8 cellular contexts compared by ENCODE assay signal in genomic region chr11:119056397-119056999, GRCh38. TPM values are rescaled to one million over a fixed set of nuclear protein-coding genes. Genes with fewer than 3 reads are reported as not detected.
A peak's percentile ranks its signal among the peaks of the same experiment; 100 is the strongest.
DNase-seq lines count a peak whose midpoint lies in the region; ATAC-seq and TF ChIP-seq lines count a peak whose summit lies in the region.

No MANE protein-coding gene starts in this region.

- peaks cover 32% of the 10 kb centered on the region for H3K79me2 ChIP-seq in PC-3 (ENCODE audit: low read length)

- TF ChIP-seq CTCF in PC-3 (conservative IDR thresholded peaks at IDR 0.05; ENCODE audit: low read depth, low read length) (peak; percentile 20; the same call in 1 of the 2 replicates), gastrocnemius medialis (IDR thresholded peaks at IDR 0.05 in 4 of 5, conservative IDR thresholded peaks at IDR 0.05 in 1 of 5) (no peak)

- intact Hi-C loops in PC-3 (cut with micrococcal nuclease): loop anchor here (2.0 to 5.0 kb wide), 2 partner anchors 38 to 39 kb away; partner anchors contain the start of genes RPS25 and TRAPPC4
- intact Hi-C loops in right cardiac atrium (cut with DNase I): no loop called here
- intact Hi-C loops in gastrocnemius medialis (cut with DNase I; ENCODE audit: low total_unique reads): loop anchor here (2.0 kb wide), 2 partner anchors 38 to 60 kb away; a partner anchor contains a TSS

- no peaks in the 10 kb centered on the region for H3K9me3 Mint-ChIP-seq in activated naive CD4-positive, alpha-beta T cell treated with anti-CD3 and anti-CD28 coated beads, Interleukin-2, amount 50 U/mL, for 72 hours

- CTCF ChIA-PET in PC-3 (lab: Charles Lee): interaction anchor here (0.6 to 2.4 kb wide), 2 partner anchors 13 to 46 kb away, joined by 10 read pairs; partner anchors contain the start of gene DPAGT1

- WGBS in right cardiac atrium: under 1% methylated on average over 48 of the region's 48 CpGs

- H3K36me3 ChIP-seq in PC-3 (ENCODE audit: low read depth, low read length) (peaks cover 37% of the 10 kb centered on the region), gastrocnemius medialis (peaks cover 0 to 39% of the 10 kb centered on the region in 2 donors)

- H3K9me3 ChIP-seq in PC-3 (ENCODE audit: low read length): no peaks in the 10 kb centered on the region
- H3K9me3 ChIP-seq in right cardiac atrium (ENCODE audit: control insufficient read depth, low read length): no peaks in the 10 kb centered on the region
- H3K9me3 ChIP-seq in gastrocnemius medialis: no peaks in the 10 kb centered on the region

- peak overlapping the region; percentile 98 for H3K9ac ChIP-seq in PC-3 (ENCODE audit: low read length)

- no peaks in the 10 kb centered on the region for H3K9me2 ChIP-seq in PC-3 (replicated peaks; ENCODE audit: low read length)

- DNase-seq in PC-3 (peak; percentile 19), right cardiac atrium (peak in 1 of 3 donors; percentile 62), gastrocnemius medialis (peak in 1 of 2 donors; percentile 28), ACHN (no peak)
- peak; percentile 37 to 73 for DNase-seq in activated naive CD4-positive, alpha-beta T cell treated with anti-CD3 and anti-CD28 coated beads, Interleukin-2, amount 50 U/mL, for 72 hours (ENCODE audit: low spot score in 2 of 2)

- H3K36me3 Mint-ChIP-seq in activated naive CD4-positive, alpha-beta T cell treated with anti-CD3 and anti-CD28 coated beads, Interleukin-2, amount 50 U/mL, for 72 hours: peaks cover 41 to 51% of the 10 kb centered on the region in 2 donors

- peak overlapping the region; percentile 91 to 99 for H3K27ac Mint-ChIP-seq in activated naive CD4-positive, alpha-beta T cell treated with anti-CD3 and anti-CD28 coated beads, Interleukin-2, amount 50 U/mL, for 72 hours

- H4K20me1 ChIP-seq in PC-3 (ENCODE audit: low read length): 0 out of 2 replicates have a peak, but pooled peaks cover 10% of the 10 kb centered on the region

- H3K27ac ChIP-seq in PC-3 (ENCODE audit: low read length) (peak overlapping the region; percentile 62), right cardiac atrium (ENCODE audit: low read length) (peak overlapping the region; percentile 80), gastrocnemius medialis (peak overlapping the region; percentile 83 to 91 (median 88))

- peak overlapping the region; percentile 82 for H2AFZ ChIP-seq in PC-3 (ENCODE audit: low read length)

- no TSS peak for BruUV-seq in PC-3 (replicated peaks; lab: Mats Ljungman, UMichigan)

- H3K4me3 ChIP-seq in PC-3 (ENCODE audit: low read length) (peak overlapping the region; percentile 93), right cardiac atrium (ENCODE audit: low read length) (peak overlapping the region; percentile 71), gastrocnemius medialis (peak overlapping the region; percentile 73 to 84 (median 78))

- H3F3A ChIP-seq in PC-3 (ENCODE audit: low read length, unreplicated experiment): no peaks in the 10 kb centered on the region

- peak overlapping the region; percentile 93 for H3K4me2 ChIP-seq in PC-3 (ENCODE audit: low read length)

- TF ChIP-seq POLR2A in gastrocnemius medialis (IDR thresholded peaks at IDR 0.05): no peak

- H3K27me3 ChIP-seq in PC-3 (ENCODE audit: low read length) (no peaks in the 10 kb centered on the region), right cardiac atrium (ENCODE audit: control insufficient read depth, insufficient read depth) (no peaks in the 10 kb centered on the region), gastrocnemius medialis (no peaks in the 10 kb centered on the region)

- POLR2A ChIA-PET in PC-3 (lab: Charles Lee; ENCODE audit: unreplicated experiment): interaction anchor here (0.6 to 1.0 kb wide), 2 partner anchors 11 to 15 kb away, joined by 3 read pairs; partner anchors contain the start of gene VPS11

- ATAC-seq in GM18498 (IDR thresholded peaks at IDR 0.05; ENCODE audit: unreplicated experiment) (peak; percentile 6), HG02885 (IDR thresholded peaks at IDR 0.05; ENCODE audit: poor library complexity, unreplicated experiment) (peak; percentile 36), PC-3 (peak; percentile 18), right cardiac atrium (peak; percentile 3 to 61), gastrocnemius medialis (peak; percentile 6 to 22), HG02870 (IDR thresholded peaks at IDR 0.05; ENCODE audit: unreplicated experiment) (no peak)
- peak; percentile 2 to 12 for ATAC-seq in activated naive CD4-positive, alpha-beta T cell treated with anti-CD3 and anti-CD28 coated beads, Interleukin-2, amount 50 U/mL, for 72 hours

- H3K4me1 ChIP-seq in PC-3 (ENCODE audit: insufficient read depth, low read length) (peaks cover 15% of the 10 kb centered on the region), right cardiac atrium (ENCODE audit: control insufficient read depth, insufficient read depth, low read length) (peaks cover 5% of the 10 kb centered on the region), gastrocnemius medialis (peaks cover 13 to 15% of the 10 kb centered on the region in 2 donors)

- in situ Hi-C loops in gastrocnemius medialis (cut with MboI; ENCODE audit: low sequenced_read_pairs in 4 of 4) (no loop called here), ACHN (cut with HindIII; ENCODE audit: low pct_ligation_motif_present, low pct_unique_long_range_greater_than_20kb, low sequenced_read_pairs) (no loop called here)

RNA-seq across cellular contexts. Expression of gene HYOU1, which starts 0.5 kb away (rescaled TPM):
- 168 and 208 TPM in 2 replicates for total RNA-seq in PC-3 (2014; rRNA removed)
- total RNA-seq in activated naive CD4-positive, alpha-beta T cell treated with anti-CD3 and anti-CD28 coated beads, Interleukin-2, amount 50 U/mL, for 72 hours: 100 to 1,000 TPM in 1 of 2 donors, 10 to 100 TPM in 1; 71.7 to 117 TPM
- total RNA-seq in right cardiac atrium: 100 to 1,000 TPM in 2 of 4 donors, 10 to 100 TPM in 2; 58.8 to 127 (median 105) TPM
- polyA plus RNA-seq in right cardiac atrium: 52.1 TPM
- 10 to 100 TPM; 18.4 to 29.2 (median 21.9) TPM for total RNA-seq in gastrocnemius medialis

RNA-seq across cellular contexts. Expression of gene VPS11, which starts 11.1 kb away (rescaled TPM):
- 48.3 and 48.7 TPM in 2 replicates for total RNA-seq in PC-3 (2014; rRNA removed)
- total RNA-seq in activated naive CD4-positive, alpha-beta T cell treated with anti-CD3 and anti-CD28 coated beads, Interleukin-2, amount 50 U/mL, for 72 hours: 10 to 100 TPM; 26.6 to 42.2 TPM
- 10 to 100 TPM; 20.4 to 23.7 (median 21.5) TPM for total RNA-seq in right cardiac atrium
- 23.5 TPM for polyA plus RNA-seq in right cardiac atrium
- 10 to 100 TPM; 16.5 to 25.9 (median 20.3) TPM for total RNA-seq in gastrocnemius medialis

RNA-seq across cellular contexts. Expression of gene SLC37A4, which starts 25.8 kb away (rescaled TPM):
- total RNA-seq in PC-3 (2014; rRNA removed) (31.4 and 35.4 TPM in 2 replicates), right cardiac atrium (1 to 10 TPM; 7.5 to 8.6 (median 7.7) TPM), gastrocnemius medialis (10 to 100 TPM; 29.7 to 72.9 (median 56.4) TPM)
- 10 to 100 TPM; 22.3 to 33.4 TPM for total RNA-seq in activated naive CD4-positive, alpha-beta T cell treated with anti-CD3 and anti-CD28 coated beads, Interleukin-2, amount 50 U/mL, for 72 hours
- 7.1 TPM for polyA plus RNA-seq in right cardiac atrium

RNA-seq across cellular contexts. Expression of gene HMBS, which starts 28.2 kb away (rescaled TPM):
- total RNA-seq in PC-3 (2014; rRNA removed) (9.3 and 22.5 TPM in 2 replicates), right cardiac atrium (10 to 100 TPM; 17.3 to 28.0 (median 22.2) TPM), gastrocnemius medialis (10 to 100 TPM in 3 of 4 donors, 1 to 10 TPM in 1; 8.7 to 31.1 (median 14.5) TPM)
- 10 to 100 TPM; 20.0 to 35.7 TPM for total RNA-seq in activated naive CD4-positive, alpha-beta T cell treated with anti-CD3 and anti-CD28 coated beads, Interleukin-2, amount 50 U/mL, for 72 hours
- polyA plus RNA-seq in right cardiac atrium: 28.0 TPM

RNA-seq across cellular contexts. Expression of gene TRAPPC4, which starts 37.9 kb away (rescaled TPM):
- 129 and 150 TPM in 2 replicates for total RNA-seq in PC-3 (2014; rRNA removed)
- 100 to 1,000 TPM in 1 of 2 donors, 10 to 100 TPM in 1; 67.3 to 123 TPM for total RNA-seq in activated naive CD4-positive, alpha-beta T cell treated with anti-CD3 and anti-CD28 coated beads, Interleukin-2, amount 50 U/mL, for 72 hours
- total RNA-seq in right cardiac atrium: 10 to 100 TPM; 32.2 to 44.6 (median 36.8) TPM
- 31.4 TPM for polyA plus RNA-seq in right cardiac atrium
- total RNA-seq in gastrocnemius medialis: 10 to 100 TPM; 43.0 to 82.8 (median 66.9) TPM

Comparison
In these comparisons a context has a peak if more than half of its experiments do, and no peak if none do; other contexts are left out.
1. intact Hi-C loops: an anchor here in PC-3 (2.0 to 5.0 kb wide) and gastrocnemius medialis (2.0 kb wide); none called in right cardiac atrium.